Comparison of ENCODE assay signal across 22 cellular contexts in genomic region chr13:20803180-20803965, GRCh38. TPM values are rescaled to one million over a fixed set of nuclear protein-coding genes. Genes with fewer than 3 reads are reported as not detected.
A peak's percentile ranks its signal among the peaks of the same experiment; 100 is the strongest.
DNase-seq lines count a peak whose midpoint lies in the region; ATAC-seq, FAIRE-seq and TF ChIP-seq lines count a peak whose summit lies in the region.
"Had no signal": no experiment of that assay in that cellular context is flagged by ENCODE, and none has a peak within 500 bp of the region (broad histone marks: within the 10 kb centered on the region; RNA-seq: fewer than 3 reads in every experiment).

No MANE protein-coding gene starts in this region.

- DNase-seq in cardiac muscle cell (ENCODE audit: low read depth in 1 of 2, low spot score in 1 of 2) (no peak), right cardiac atrium (no peak), K562 (ENCODE audit: extremely low read depth in 1 of 4, low spot score in 3 of 4) (peak in 3 of 4 experiments; percentile 8 to 21 (median 8)), T-cell (no peak), HEK293T (ENCODE audit: extremely low spot score) (no peak)
- no peak for DNase-seq in naive thymus-derived CD8-positive, alpha-beta T cell
- DNase-seq: activated CD4-positive, alpha-beta memory T cell treated with anti-CD3 and anti-CD28 coated beads for 36 hours; body of pancreas; effector memory CD4-positive, alpha-beta T cell; heart left ventricle; HFFc6; KG1; left colon; NCI-H1694; pancreas; substantia nigra; WERI-Rb-1 had no signal

- no peak overlapping the region for H3K4me3 Mint-ChIP-seq in naive thymus-derived CD8-positive, alpha-beta T cell
- H3K4me3 Mint-ChIP-seq in T-cell = no peak overlapping the region
- H3K4me3 Mint-ChIP-seq: activated CD4-positive, alpha-beta memory T cell treated with anti-CD3 and anti-CD28 coated beads for 36 hours; HFFc6; natural killer cell treated with Interleukin-12 subunit alpha and Interleukin-12 subunit beta and Interleukin-15 and Interleukin-18, amount 100 ng/mL, for 72 hours had no signal

- H3K27me3 ChIP-seq in cardiac muscle cell = no peaks in the 10 kb centered on the region
- H3K27me3 ChIP-seq in right cardiac atrium (ENCODE audit: control insufficient read depth, insufficient read depth) = no peaks in the 10 kb centered on the region
- no peaks in the 10 kb centered on the region for H3K27me3 ChIP-seq in K562 (ENCODE audit: control insufficient read depth in 2 of 2, insufficient read depth in 2 of 2, low read length in 2 of 2)
- H3K27me3 ChIP-seq: body of pancreas, heart left ventricle, pancreas had no signal

- TF ChIP-seq EP300 in K562 (IDR thresholded peaks at IDR 0.05; ENCODE audit: low read length) = no peak

- 0 out of 3 replicates have a peak, but pooled peaks cover 4% of the 10 kb centered on the region for H3K79me2 ChIP-seq in K562 (ENCODE audit: control insufficient read depth, insufficient read depth, low read length)

- H2AFZ ChIP-seq in K562 (ENCODE audit: low read depth, low read length) = no peak overlapping the region

- H3K9me3 ChIP-seq in cardiac muscle cell (ENCODE audit: low read depth) (no peaks in the 10 kb centered on the region), right cardiac atrium (ENCODE audit: control insufficient read depth, low read length) (no peaks in the 10 kb centered on the region), K562 (replicated peaks; ENCODE audit: control insufficient read depth, insufficient read depth, low read depth, low read length) (no peaks in the 10 kb centered on the region)
- H3K9me3 ChIP-seq: body of pancreas, heart left ventricle, pancreas had no signal

- H3K4me2 ChIP-seq in K562 (ENCODE audit: insufficient read depth, low read length) = no peak overlapping the region; the same call in 1 of the 2 replicates

- TF ChIP-seq POLR2A in K562 (conservative IDR thresholded peaks at IDR 0.05) = no peak

- peak overlapping the region in 6 of 10 donors; percentile 29 to 79 (median 46) for H3K27ac Mint-ChIP-seq in naive thymus-derived CD8-positive, alpha-beta T cell
- H3K27ac Mint-ChIP-seq in T-cell = no peak overlapping the region
- H3K27ac Mint-ChIP-seq: activated CD4-positive, alpha-beta memory T cell treated with anti-CD3 and anti-CD28 coated beads for 36 hours; HFFc6; natural killer cell treated with Interleukin-12 subunit alpha and Interleukin-12 subunit beta and Interleukin-15 and Interleukin-18, amount 100 ng/mL, for 72 hours had no signal

- H3K4me3 ChIP-seq in cardiac muscle cell = no peak overlapping the region
- no peak overlapping the region for H3K4me3 ChIP-seq in right cardiac atrium (ENCODE audit: low read length)
- H3K4me3 ChIP-seq in K562 = no peak overlapping the region
- H3K4me3 ChIP-seq: body of pancreas, heart left ventricle, pancreas had no signal

- no peaks in the 10 kb centered on the region for H3K9me1 ChIP-seq in K562 (ENCODE audit: control insufficient read depth, insufficient read depth, low read length)

- H3K9ac ChIP-seq in K562 (ENCODE audit: insufficient read depth in 1 of 2, low read depth in 2 of 2, low read length in 2 of 2) = no peak overlapping the region

- BruUV-seq in K562 (replicated peaks; lab: Mats Ljungman, UMichigan) = no TSS peak

- no peaks in the 10 kb centered on the region for H4K20me1 ChIP-seq in K562 (replicated peaks; ENCODE audit: control insufficient read depth, insufficient read depth, low read length)

- no peaks in the 10 kb centered on the region for H3K9me3 Mint-ChIP-seq in naive thymus-derived CD8-positive, alpha-beta T cell
- H3K9me3 Mint-ChIP-seq in T-cell = no peaks in the 10 kb centered on the region
- H3K9me3 Mint-ChIP-seq: activated CD4-positive, alpha-beta memory T cell treated with anti-CD3 and anti-CD28 coated beads for 36 hours; HFFc6; natural killer cell treated with Interleukin-12 subunit alpha and Interleukin-12 subunit beta and Interleukin-15 and Interleukin-18, amount 100 ng/mL, for 72 hours had no signal

- intact Hi-C loops in right cardiac atrium (cut with DNase I) = no loop called here
- intact Hi-C loops in K562 (cut with micrococcal nuclease) = no loop called here

- ATAC-seq in right cardiac atrium (no peak), K562 (peak; percentile 70), T-cell (replicated peaks in 1 of 4) (no peak), HG03460 (IDR thresholded peaks at IDR 0.05; ENCODE audit: unreplicated experiment) (no peak)
- no peak for ATAC-seq in naive thymus-derived CD8-positive, alpha-beta T cell
- ATAC-seq: body of pancreas; heart left ventricle; left colon; natural killer cell treated with Interleukin-12 subunit alpha and Interleukin-12 subunit beta and Interleukin-15 and Interleukin-18, amount 100 ng/mL, for 72 hours; pancreas; sciatic nerve; SK-N-SH treated with all-trans-retinoic acid at 6 μM for 48 hours had no signal

- POLR2A ChIA-PET in K562 (lab: Yijun Ruan, JAX) (no interaction called here), T-cell (lab: Charles Lee) (no interaction called here), HEK293T (lab: Yijun Ruan, JAX) (no interaction called here)
- POLR2A ChIA-PET in naive thymus-derived CD8-positive, alpha-beta T cell (lab: Charles Lee) = no interaction called here

- H3K27ac ChIP-seq in cardiac muscle cell = peak overlapping the region; percentile 88
- no peak overlapping the region for H3K27ac ChIP-seq in right cardiac atrium (ENCODE audit: low read length)
- no peak overlapping the region for H3K27ac ChIP-seq in K562 (ENCODE audit: extremely low read depth, low read depth, low read length)
- H3K27ac ChIP-seq: body of pancreas, C4-2B, heart left ventricle, pancreas, WERI-Rb-1 had no signal

- H3K27me3 Mint-ChIP-seq in naive thymus-derived CD8-positive, alpha-beta T cell = no peaks in the 10 kb centered on the region
- H3K27me3 Mint-ChIP-seq in T-cell = no peaks in the 10 kb centered on the region
- H3K27me3 Mint-ChIP-seq: activated CD4-positive, alpha-beta memory T cell treated with anti-CD3 and anti-CD28 coated beads for 36 hours; natural killer cell treated with Interleukin-12 subunit alpha and Interleukin-12 subunit beta and Interleukin-15 and Interleukin-18, amount 100 ng/mL, for 72 hours had no signal

- in situ Hi-C loops in K562 (cut with MboI) = no loop called here

- H3K36me3 ChIP-seq in cardiac muscle cell (peaks cover 79% of the 10 kb centered on the region), K562 (ENCODE audit: control insufficient read depth, insufficient read depth, low read length) (peaks cover 58% of the 10 kb centered on the region)

- H3K4me1 Mint-ChIP-seq in naive thymus-derived CD8-positive, alpha-beta T cell = peaks cover 0 to 6% (median 4%) of the 10 kb centered on the region in 4 donors
- H3K4me1 Mint-ChIP-seq in T-cell = peaks cover 0 to 10% (median 5%) of the 10 kb centered on the region in 3 donors

- FAIRE-seq in K562 (lab: Jason Lieb, UNC) = no peak

- peaks cover 45% of the 10 kb centered on the region for H3K4me1 ChIP-seq in cardiac muscle cell (ENCODE audit: low read depth)
- no peaks in the 10 kb centered on the region for H3K4me1 ChIP-seq in right cardiac atrium (ENCODE audit: control insufficient read depth, insufficient read depth, low read length)
- H3K4me1 ChIP-seq in K562 (replicated peaks in 1 of 2; ENCODE audit: control insufficient read depth in 2 of 2, insufficient read depth in 2 of 2, low read length in 2 of 2) = peaks cover 13 to 14% of the 10 kb centered on the region in 2 experiments; a peak in 4 of 5 replicates
- H3K4me1 ChIP-seq: body of pancreas, pancreas had no signal

- 96% methylated on average over 3 of the region's 3 CpGs for WGBS in right cardiac atrium
- WGBS in K562 (ENCODE audit: insufficient coverage, low coverage, missing lambda C conversion rate) = 29% methylated on average over 3 of the region's 3 CpGs

- H3K36me3 Mint-ChIP-seq in naive thymus-derived CD8-positive, alpha-beta T cell = peaks cover 0 to 77% (median 13%) of the 10 kb centered on the region in 3 donors
- H3K36me3 Mint-ChIP-seq in T-cell = peaks cover 45% of the 10 kb centered on the region

- TF ChIP-seq CTCF in cardiac muscle cell (IDR thresholded peaks at IDR 0.05; ENCODE audit: low read depth, low read length) (no peak), K562 (IDR thresholded peaks at IDR 0.05 in 2 of 3, conservative IDR thresholded peaks at IDR 0.05 in 1 of 3; ENCODE audit: insufficient read depth in 2 of 3, low read depth in 1 of 3, low read length in 3 of 3) (no peak)

- CTCF ChIA-PET in K562 (lab: Yijun Ruan, JAX; ENCODE audit: low intra/inter-chr PET ratio) (no interaction called here), T-cell (lab: Charles Lee) (no interaction called here), HEK293T (lab: Yijun Ruan, JAX) (no interaction called here)

- TF ChIP-seq RAD21 in K562 (CRISPR knock-in tag; conservative IDR thresholded peaks at IDR 0.05 in 1 of 2, IDR thresholded peaks at IDR 0.05 in 1 of 2) = no peak

TF ChIP-seq in K562, 482 proteins besides CTCF, POLR2A, EP300 and RAD21 (continues in another document):
- TF ChIP-seq ZNF217 (CRISPR knock-in tag; IDR thresholded peaks at IDR 0.05) = no peak

TF ChIP-seq in HEK293T, 16 proteins besides CTCF, POLR2A, EP300 and RAD21:
- TF ChIP-seq ZNF384 (IDR thresholded peaks at IDR 0.05) = no peak

RNA-seq across cellular contexts. Expression of gene EEF1AKMT1, which starts 29.6 kb away (rescaled TPM):
- total RNA-seq in cardiac muscle cell (4.2 and 7.2 TPM in 2 replicates), right cardiac atrium (10 to 100 TPM; 12.4 to 14.8 (median 13.4) TPM), K562 (2014; rRNA removed) (5.3 and 6.4 TPM in 2 replicates), K562 (2014; rRNA removed; fragmentation: Illumina TruSeq; extraction: Trizol) (8.9 and 9.0 TPM in 2 replicates), K562 (2015; rRNA removed; fragmentation: Illumina TruSeq; extraction: Trizol) (6.0 and 6.7 TPM in 2 replicates), K562 (2021) (6.0 and 7.0 TPM in 2 replicates), T-cell (1 to 10 TPM; 3.5 to 6.1 (median 4.3) TPM)
- polyA plus RNA-seq in cardiac muscle cell (11.5 and 18.3 TPM in 2 replicates), right cardiac atrium (13.0 TPM), K562 (2011; rRNA removed) (9.7 and 10.7 TPM in 2 replicates), K562 (2014; fragmentation: Illumina TruSeq; extraction: Trizol) (7.0 and 7.9 TPM in 2 replicates), K562 (2014; fragmentation: Nextera tagmentation; extraction: Ambion mirVana) (10 to 100 TPM; 34.8 to 36.3 TPM), K562 (2014; rRNA removed) (6.1 and 8.9 TPM in 2 replicates)
- 5.7 and 13.4 TPM in 2 replicates for total RNA-seq in K562 (2011; cell fraction: chromatin; rRNA removed; ENCODE audit: low replicate concordance)
- 1.8 and 3.7 TPM in 2 replicates for total RNA-seq in K562 (2011; cell fraction: nucleolus; rRNA removed)
- total RNA-seq in K562 (2011; cell fraction: nucleoplasm; rRNA removed) = 6.1 and 6.9 TPM in 2 replicates
- 3.2 and 8.2 TPM in 2 replicates for polyA plus RNA-seq in K562 (2011; cell fraction: cytosol; rRNA removed)
- 1.6 and 4.9 TPM in 2 replicates for polyA plus RNA-seq in K562 (2011; cell fraction: nucleus; rRNA removed)
- 5.3 and 12.0 TPM in 2 replicates for polyA plus RNA-seq in K562 (2012)
- polyA minus RNA-seq in K562 (2011; rRNA and poly(A)+ RNA removed) = 12.3 and 13.6 TPM in 2 replicates
- polyA minus RNA-seq in K562 (2011; cell fraction: cytosol; rRNA and poly(A)+ RNA removed) = 4.6 and 5.3 TPM in 2 replicates
- polyA minus RNA-seq in K562 (2011; cell fraction: nucleus; rRNA and poly(A)+ RNA removed) = 3.8 and 5.6 TPM in 2 replicates
- 1 to 10 TPM; 8.7 to 9.8 TPM for total RNA-seq in naive thymus-derived CD8-positive, alpha-beta T cell
- 10 to 100 TPM; 15.8 to 23.7 (median 16.7) TPM for polyA plus RNA-seq in naive thymus-derived CD8-positive, alpha-beta T cell

Comparison
In these comparisons a context has a peak if more than half of its experiments do, and no peak if none do; other contexts are left out.
1. DNase-seq: peak in K562 (3 of 4); none in cardiac muscle cell (0 of 2), right cardiac atrium (0 of 3), naive thymus-derived CD8-positive, alpha-beta T cell (0 of 10), T-cell (0 of 34) and HEK293T (single experiment).
2. H3K27ac Mint-ChIP-seq: peak in naive thymus-derived CD8-positive, alpha-beta T cell (6 of 10); none in T-cell (0 of 2).